Comparison of ENCODE assay signal across 12 cellular contexts in the genomic region with DNA sequence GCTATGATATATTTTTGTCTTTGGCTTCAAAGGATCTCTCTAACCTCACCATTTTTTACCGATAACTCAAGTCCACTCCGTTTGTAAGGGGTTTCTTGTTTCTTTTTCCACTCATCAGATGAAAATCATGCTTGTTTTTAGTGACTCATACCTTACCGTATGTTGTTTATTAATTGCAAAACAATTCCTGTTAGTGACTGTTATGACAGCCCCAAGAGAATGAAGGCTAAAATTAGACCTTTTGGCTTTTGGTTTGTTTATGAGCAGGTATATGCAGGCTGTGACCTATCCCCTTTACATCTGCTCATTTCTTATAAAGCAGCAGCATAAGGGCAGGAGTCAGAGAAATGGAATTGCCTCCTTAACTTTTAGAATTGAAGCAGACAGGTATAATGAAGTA.
A peak's percentile ranks its signal among the peaks of the same experiment; 100 is the strongest.
DNase-seq lines count a peak whose midpoint lies in the region; ATAC-seq and TF ChIP-seq lines count a peak whose summit lies in the region.
"Had no signal": no experiment of that assay in that cellular context is flagged by ENCODE, and none has a peak within 500 bp of the region (broad histone marks: within the 10 kb centered on the region; RNA-seq: fewer than 3 reads in every experiment).

No MANE protein-coding gene starts in this region.

- H3K4me1 ChIP-seq in mammary epithelial cell (ENCODE audit: insufficient read depth, low read length): peaks cover 6% of the 10 kb centered on the region

- H3K27ac ChIP-seq in mammary epithelial cell (ENCODE audit: insufficient read depth, low read depth, low read length): no peak overlapping the region
- H3K27ac ChIP-seq: coronary artery, HL-60 had no signal

- H2AFZ ChIP-seq in mammary epithelial cell (ENCODE audit: low read depth, low read length): no peak overlapping the region

- H3K9me3 ChIP-seq in mammary epithelial cell (replicated peaks; ENCODE audit: insufficient read depth, low read length): no peaks in the 10 kb centered on the region

- dilution Hi-C loops in mammary epithelial cell (cut with HindIII; ENCODE audit: low sequenced_read_pairs): no loop called here

- CTCF ChIA-PET in mammary epithelial cell (lab: Charles Lee; ENCODE audit: low non-redundant PET): no interaction called here

- TF ChIP-seq CTCF in mammary epithelial cell (conservative IDR thresholded peaks at IDR 0.05 in 1 of 2, IDR thresholded peaks at IDR 0.05 in 1 of 2; ENCODE audit: extremely low read depth in 1 of 2, insufficient read depth in 1 of 2, low read depth in 1 of 2, low read length in 2 of 2): no peak

- no peaks in the 10 kb centered on the region for H4K20me1 ChIP-seq in mammary epithelial cell (ENCODE audit: insufficient read depth, low read length)

- peak overlapping the region; percentile 23 for H3K4me2 ChIP-seq in mammary epithelial cell (ENCODE audit: insufficient read depth, low read depth, low read length)

- DNase-seq in A172 (ENCODE audit: low spot score) (peak; percentile 6), mammary epithelial cell (peak; percentile 68), NCI-H2227 (lab: John Stamatoyannopoulos, UW; ENCODE audit: unreplicated experiment) (no peak), NCI-H82 treated with DMSO at 0.1 percent for 48 hours (lab: John Stamatoyannopoulos, UW; ENCODE audit: unreplicated experiment) (no peak), nucleus accumbens (lab: John Stamatoyannopoulos, UW) (no peak)
- DNase-seq in activated CD4-positive, alpha-beta T cell treated with anti-CD3 and anti-CD28 coated beads, Interleukin-2, amount 50 U/mL, for 4 hours: no peak
- DNase-seq: C1 segment of cervical spinal cord, retina had no signal

- no peaks in the 10 kb centered on the region for H3K79me2 ChIP-seq in mammary epithelial cell (ENCODE audit: insufficient read depth, low read length)

- in situ Hi-C loops in mammary epithelial cell (cut with MboI; ENCODE audit: low sequenced_read_pairs in 2 of 2): no loop called here

- no peak overlapping the region for H3K9ac ChIP-seq in mammary epithelial cell (ENCODE audit: insufficient read depth, low read length)

- H3K27me3 ChIP-seq in mammary epithelial cell (ENCODE audit: insufficient read depth, low read length): no peaks in the 10 kb centered on the region

- ATAC-seq in GM19035 (IDR thresholded peaks at IDR 0.05; ENCODE audit: unreplicated experiment) (peak; percentile 96), HG03108 (IDR thresholded peaks at IDR 0.05; ENCODE audit: unreplicated experiment) (peak; percentile 78)

- intact Hi-C loops in mammary epithelial cell (cut with micrococcal nuclease): no loop called here

- WGBS in mammary epithelial cell (ENCODE audit: low coverage, missing lambda C conversion rate): 65% methylated on average over 3 of the region's 3 CpGs

- no peak overlapping the region for H3K4me3 ChIP-seq in mammary epithelial cell (replicated peaks in 1 of 3; ENCODE audit: insufficient read depth in 1 of 3, low read depth in 2 of 3, low read length in 3 of 3)
- H3K4me3 ChIP-seq: coronary artery had no signal

- no peaks in the 10 kb centered on the region for H3K36me3 ChIP-seq in mammary epithelial cell (ENCODE audit: insufficient read depth, low read length)

- no TSS peak for BruUV-seq in mammary epithelial cell (replicated peaks; lab: Mats Ljungman, UMichigan)

Comparison
In these comparisons a context has a peak if more than half of its experiments do, and no peak if none do; other contexts are left out.
1. DNase-seq: peak in A172 (single experiment) and mammary epithelial cell (single experiment); none in NCI-H2227 (single experiment), NCI-H82 treated with DMSO at 0.1 percent for 48 hours (single experiment), nucleus accumbens (0 of 56) and activated CD4-positive, alpha-beta T cell treated with anti-CD3 and anti-CD28 coated beads, Interleukin-2, amount 50 U/mL, for 4 hours (0 of 2).